Comparison of ENCODE assay signal across 14 cellular contexts in genomic region chr9:132482196-132482813, GRCh38.
DNase-seq lines count a peak whose midpoint lies in the region; ATAC-seq and TF ChIP-seq lines count a peak whose summit lies in the region.
"Had no signal": no experiment of that assay in that cellular context is flagged by ENCODE, and none has a peak within 500 bp of the region (broad histone marks: within the 10 kb centered on the region; RNA-seq: fewer than 3 reads in every experiment).

No MANE protein-coding gene starts in this region.

- peak overlapping the region; percentile 17 for H3K27ac Mint-ChIP-seq in activated naive CD4-positive, alpha-beta T cell treated with anti-CD3 and anti-CD28 coated beads, Interleukin-2, amount 50 U/mL, for 24 hours
- peak overlapping the region; percentile 20 for H3K27ac Mint-ChIP-seq in nephron progenitor cell
- H3K27ac Mint-ChIP-seq: CD8-positive, alpha-beta T cell; H9 had no signal

- peaks cover 8% of the 10 kb centered on the region for H3K4me1 Mint-ChIP-seq in activated naive CD4-positive, alpha-beta T cell treated with anti-CD3 and anti-CD28 coated beads, Interleukin-2, amount 50 U/mL, for 24 hours
- peaks cover 79% of the 10 kb centered on the region for H3K4me1 Mint-ChIP-seq in nephron progenitor cell

- peaks cover 5% of the 10 kb centered on the region; the same call in 1 of the 2 replicates for H3F3A ChIP-seq in Loucy (ENCODE audit: low read depth)

- H3K27me3 Mint-ChIP-seq in activated naive CD4-positive, alpha-beta T cell treated with anti-CD3 and anti-CD28 coated beads, Interleukin-2, amount 50 U/mL, for 24 hours = peaks cover 11% of the 10 kb centered on the region
- H3K27me3 Mint-ChIP-seq in nephron progenitor cell (ENCODE audit: low read depth, poor library complexity) = peaks cover 4% of the 10 kb centered on the region

- no peak overlapping the region for H2AFZ ChIP-seq in Loucy (ENCODE audit: low read length)

- H3K4me2 ChIP-seq in Loucy (ENCODE audit: low read depth, low read length, poor library complexity, severe bottlenecking) = peak overlapping the region; percentile 64
- H3K4me2 ChIP-seq: A549 had no signal

- H3K9me3 ChIP-seq in Loucy (ENCODE audit: insufficient read depth, low read depth, low read length) = no peaks in the 10 kb centered on the region
- H3K9me3 ChIP-seq: A549 had no signal

- H4K20me1 ChIP-seq in Loucy (ENCODE audit: insufficient read depth, low read length, poor library complexity, severe bottlenecking) = no peaks in the 10 kb centered on the region

- no peaks in the 10 kb centered on the region for H3K9me2 ChIP-seq in Loucy (replicated peaks; ENCODE audit: low read depth, low read length)

- H3K36me3 ChIP-seq in Loucy (ENCODE audit: insufficient read depth, low read length) = no peaks in the 10 kb centered on the region

- no peaks in the 10 kb centered on the region for H3K9me3 Mint-ChIP-seq in activated naive CD4-positive, alpha-beta T cell treated with anti-CD3 and anti-CD28 coated beads, Interleukin-2, amount 50 U/mL, for 24 hours
- no peaks in the 10 kb centered on the region for H3K9me3 Mint-ChIP-seq in nephron progenitor cell
- H3K9me3 Mint-ChIP-seq: CD8-positive, alpha-beta T cell; H9 had no signal

- no peaks in the 10 kb centered on the region for H3K79me2 ChIP-seq in Loucy (ENCODE audit: insufficient read depth, low read length)

- peaks cover 23% of the 10 kb centered on the region for H3K4me1 ChIP-seq in Loucy (ENCODE audit: insufficient read depth, low read length, poor library complexity, severe bottlenecking)
- H3K4me1 ChIP-seq: A549 had no signal

- H3K4me3 ChIP-seq in Loucy (ENCODE audit: low read length, poor library complexity, severe bottlenecking) = peak overlapping the region; percentile 33
- H3K4me3 ChIP-seq: A549 had no signal

- no peak overlapping the region for H3K9ac ChIP-seq in Loucy (ENCODE audit: low read depth, low read length, poor library complexity, severe bottlenecking)

- no peaks in the 10 kb centered on the region for H3K27me3 ChIP-seq in Loucy (ENCODE audit: insufficient read depth, low read length, poor library complexity, severe bottlenecking)

- no peak overlapping the region for H3K4me3 Mint-ChIP-seq in activated naive CD4-positive, alpha-beta T cell treated with anti-CD3 and anti-CD28 coated beads, Interleukin-2, amount 50 U/mL, for 24 hours
- peak overlapping the region; percentile 54 for H3K4me3 Mint-ChIP-seq in nephron progenitor cell
- H3K4me3 Mint-ChIP-seq: CD8-positive, alpha-beta T cell; H9 had no signal

- no peak for TF ChIP-seq CTCF in Loucy (conservative IDR thresholded peaks at IDR 0.05; ENCODE audit: low read length)
- no peak for TF ChIP-seq CTCF in nephron progenitor cell (IDR thresholded peaks at IDR 0.05)

- no peak for DNase-seq in activated naive CD4-positive, alpha-beta T cell treated with anti-CD3 and anti-CD28 coated beads, Interleukin-2, amount 50 U/mL, for 16 hours
- no peak for DNase-seq in nephron progenitor cell
- DNase-seq in mucosa of gallbladder (ENCODE audit: low spot score) = no peak
- no peak for DNase-seq in activated effector memory CD4-positive, alpha-beta T cell treated with anti-CD3 and anti-CD28 coated beads, Interleukin-2, amount 50 U/mL, for 16 hours
- DNase-seq: AML-193; Calu3; CD8-positive, alpha-beta T cell; DMS79 treated with DMSO at 0.1 percent for 48 hours; GF-D8; H9 had no signal

- no peaks in the 10 kb centered on the region for H3K36me3 Mint-ChIP-seq in activated naive CD4-positive, alpha-beta T cell treated with anti-CD3 and anti-CD28 coated beads, Interleukin-2, amount 50 U/mL, for 24 hours
- H3K36me3 Mint-ChIP-seq in nephron progenitor cell (ENCODE audit: low read depth) = no peaks in the 10 kb centered on the region
- H3K36me3 Mint-ChIP-seq: CD8-positive, alpha-beta T cell had no signal

- ATAC-seq in GM21390 (IDR thresholded peaks at IDR 0.05; ENCODE audit: unreplicated experiment) = no peak
- ATAC-seq: A549; CD8-positive, alpha-beta T cell had no signal
